8 cellular contexts compared by ENCODE assay signal in genomic region chr12:98998697-98999299, GRCh38.
DNase-seq lines count a peak whose midpoint lies in the region; ATAC-seq and TF ChIP-seq lines count a peak whose summit lies in the region.

No MANE protein-coding gene starts in this region.

- no peak overlapping the region for H3K27ac Mint-ChIP-seq in Calu3 (ENCODE audit: unreplicated experiment)
- no peak overlapping the region for H3K27ac Mint-ChIP-seq in activated CD4-positive, alpha-beta memory T cell treated with anti-CD3 and anti-CD28 coated beads, Interleukin-2, amount 10 ng/mL, durations not matched to agents 7 days and 5 days

- no peak for DNase-seq in Calu3
- peak; percentile 61 for DNase-seq in NCI-H2196 (lab: John Stamatoyannopoulos, UW; ENCODE audit: unreplicated experiment)
- DNase-seq in T47D (ENCODE audit: low read depth in 1 of 2, low spot score in 1 of 2) = peak; percentile 60 to 67
- DNase-seq in left kidney (ENCODE audit: low read depth, low spot score) = peak; percentile 63
- DNase-seq in activated CD4-positive, alpha-beta memory T cell treated with anti-CD3 and anti-CD28 coated beads, Interleukin-2, amount 10 ng/mL, durations not matched to agents 7 days and 5 days = no peak
- no peak for DNase-seq in head of caudate nucleus

- no peaks in the 10 kb centered on the region for H3K4me1 Mint-ChIP-seq in Calu3 (ENCODE audit: low read depth, unreplicated experiment)
- H3K4me1 Mint-ChIP-seq in activated CD4-positive, alpha-beta memory T cell treated with anti-CD3 and anti-CD28 coated beads, Interleukin-2, amount 10 ng/mL, durations not matched to agents 7 days and 5 days = no peaks in the 10 kb centered on the region

- H3K27me3 Mint-ChIP-seq in Calu3 (ENCODE audit: unreplicated experiment) = peaks cover 18% of the 10 kb centered on the region
- H3K27me3 Mint-ChIP-seq in activated CD4-positive, alpha-beta memory T cell treated with anti-CD3 and anti-CD28 coated beads, Interleukin-2, amount 10 ng/mL, durations not matched to agents 7 days and 5 days = peaks cover 14% of the 10 kb centered on the region

- intact Hi-C loops in Calu3 (cut with micrococcal nuclease; ENCODE audit: unreplicated experiment) (loop anchor here (1.0 to 5.0 kb wide), 6 partner anchors 256 to 581 kb away; no protein-coding TSS in a partner anchor), head of caudate nucleus (cut with DNase I) (loop anchor here (5.0 to 10.0 kb wide), 2 partner anchors 274 to 301 kb away; no protein-coding TSS in a partner anchor)

- H3K9me3 Mint-ChIP-seq in Calu3 (ENCODE audit: low read depth, unreplicated experiment) = no peaks in the 10 kb centered on the region
- no peaks in the 10 kb centered on the region for H3K9me3 Mint-ChIP-seq in activated CD4-positive, alpha-beta memory T cell treated with anti-CD3 and anti-CD28 coated beads, Interleukin-2, amount 10 ng/mL, durations not matched to agents 7 days and 5 days

- H3K36me3 Mint-ChIP-seq in Calu3 (ENCODE audit: insufficient read depth, unreplicated experiment) = no peaks in the 10 kb centered on the region
- H3K36me3 Mint-ChIP-seq in activated CD4-positive, alpha-beta memory T cell treated with anti-CD3 and anti-CD28 coated beads, Interleukin-2, amount 10 ng/mL, durations not matched to agents 7 days and 5 days (ENCODE audit: low read depth) = no peaks in the 10 kb centered on the region

- CTCF ChIA-PET in Calu3 (lab: Charles Lee) = interaction anchor here (0.6 to 1.6 kb wide), 13 partner anchors 8 to 1247 kb away, joined by 3 to 15 read pairs (median 3); no protein-coding TSS in a partner anchor
- CTCF ChIA-PET in activated CD4-positive, alpha-beta memory T cell treated with anti-CD3 and anti-CD28 coated beads, Interleukin-2, amount 10 ng/mL, durations not matched to agents 7 days and 5 days (lab: Charles Lee) = interaction anchor here (0.9 to 3.9 kb wide), 15 partner anchors 10 to 531 kb away, joined by 3 to 24 read pairs (median 4); no protein-coding TSS in a partner anchor

- in situ Hi-C loops in T47D (cut with HindIII; ENCODE audit: low pct_unique_long_range_greater_than_20kb, low sequenced_read_pairs) = no loop called here

- H3K4me3 Mint-ChIP-seq in Calu3 (ENCODE audit: low read depth, unreplicated experiment) = no peak overlapping the region
- no peak overlapping the region for H3K4me3 Mint-ChIP-seq in activated CD4-positive, alpha-beta memory T cell treated with anti-CD3 and anti-CD28 coated beads, Interleukin-2, amount 10 ng/mL, durations not matched to agents 7 days and 5 days

- no TSS peak for BruUV-seq in Calu3 (replicated peaks; lab: Mats Ljungman, UMichigan)

- POLR2A ChIA-PET in activated CD4-positive, alpha-beta memory T cell treated with anti-CD3 and anti-CD28 coated beads, Interleukin-2, amount 10 ng/mL, durations not matched to agents 7 days and 5 days (lab: Charles Lee) = no interaction called here

- ATAC-seq in GM19035 (IDR thresholded peaks at IDR 0.05; ENCODE audit: unreplicated experiment) (peak; percentile 88), HG03108 (IDR thresholded peaks at IDR 0.05; ENCODE audit: unreplicated experiment) (peak; percentile 82)

- TF ChIP-seq CTCF in Calu3 (IDR thresholded peaks at IDR 0.05; ENCODE audit: unreplicated experiment) = peak; percentile 40

Comparison
In these comparisons a context has a peak if more than half of its experiments do, and no peak if none do; other contexts are left out.
1. DNase-seq: peak in NCI-H2196 (single experiment), T47D (2 of 2) and left kidney (single experiment); none in Calu3 (single experiment), activated CD4-positive, alpha-beta memory T cell treated with anti-CD3 and anti-CD28 coated beads, Interleukin-2, amount 10 ng/mL, durations not matched to agents 7 days and 5 days (single experiment) and head of caudate nucleus (0 of 42).